10 cellular contexts compared by ENCODE assay signal in the genomic region with DNA sequence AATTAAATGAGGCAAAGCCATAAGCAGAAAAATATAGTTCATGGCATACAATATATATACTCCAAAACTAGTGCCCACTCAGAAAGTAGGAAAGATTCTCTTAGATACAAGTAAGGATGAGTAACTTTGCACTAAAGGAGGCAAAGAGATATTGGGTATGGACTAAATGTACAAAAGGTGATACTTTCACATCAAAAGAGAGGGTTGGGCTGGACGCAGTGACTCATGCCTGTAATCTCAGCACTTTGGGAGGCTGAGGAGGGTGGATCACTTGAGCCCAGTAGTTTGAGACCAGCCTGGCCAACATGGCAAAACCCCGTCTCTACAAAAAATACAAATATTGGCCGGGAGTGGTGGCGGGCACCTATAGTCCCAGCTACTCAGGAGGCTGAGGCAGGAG. TPM values are rescaled to one million over a fixed set of nuclear protein-coding genes. Genes with fewer than 3 reads are reported as not detected.
DNase-seq lines count a peak whose midpoint lies in the region; ATAC-seq and TF ChIP-seq lines count a peak whose summit lies in the region.
"Had no signal": no experiment of that assay in that cellular context is flagged by ENCODE, and none has a peak within 500 bp of the region (broad histone marks: within the 10 kb centered on the region; RNA-seq: fewer than 3 reads in every experiment).

No MANE protein-coding gene starts in this region.

- H3K4me1 Mint-ChIP-seq in activated B cell treated with CpG ODN at 0.5 μM for 24 hours, result peaks cover 67% of the 10 kb centered on the region
- peaks cover 90% of the 10 kb centered on the region for H3K4me1 Mint-ChIP-seq in stimulated activated naive CD8-positive, alpha-beta T cell treated with anti-CD3 and anti-CD28 coated beads, Interleukin-15, Interleukin-2, amounts not matched to agents 100 ng/mL and 50 ng/mL, for 24 hours (ENCODE audit: low read depth)

- peak overlapping the region; percentile 59 for H3K27ac Mint-ChIP-seq in activated B cell treated with CpG ODN at 0.5 μM for 24 hours
- peak overlapping the region; percentile 78 for H3K27ac Mint-ChIP-seq in stimulated activated naive CD8-positive, alpha-beta T cell treated with anti-CD3 and anti-CD28 coated beads, Interleukin-15, Interleukin-2, amounts not matched to agents 100 ng/mL and 50 ng/mL, for 24 hours

- TF ChIP-seq CTCF in activated B cell treated with CpG ODN at 0.5 μM for 24 hours (IDR thresholded peaks at IDR 0.05) (no peak), gastroesophageal sphincter (IDR thresholded peaks at IDR 0.05) (no peak)

- CTCF ChIA-PET in activated B cell treated with CpG ODN at 0.5 μM for 24 hours (lab: Charles Lee), result interaction anchor here (2.4 to 3.3 kb wide), 3 partner anchors 11 to 468 kb away, joined by 7 to 26 read pairs (median 10); no protein-coding TSS in a partner anchor

- no peak overlapping the region for H3K4me3 ChIP-seq in gastroesophageal sphincter

- H3K27me3 ChIP-seq in gastroesophageal sphincter, result no peaks in the 10 kb centered on the region

- no peaks in the 10 kb centered on the region for H3K27me3 Mint-ChIP-seq in activated B cell treated with CpG ODN at 0.5 μM for 24 hours
- H3K27me3 Mint-ChIP-seq in stimulated activated naive CD8-positive, alpha-beta T cell treated with anti-CD3 and anti-CD28 coated beads, Interleukin-15, Interleukin-2, amounts not matched to agents 100 ng/mL and 50 ng/mL, for 24 hours, result no peaks in the 10 kb centered on the region

- DNase-seq in NK-92 treated with Interleukin-12 subunit alpha and Interleukin-12 subunit beta, amount 100 ng/mL, for 24 hours (lab: John Stamatoyannopoulos, UW), result peak; percentile 21
- DNase-seq in NK-92 (lab: John Stamatoyannopoulos, UW; ENCODE audit: unreplicated experiment), result no peak
- DNase-seq in activated B cell treated with CpG ODN at 0.5 μM for 24 hours, result no peak
- no peak for DNase-seq in kidney tubule cell (ENCODE audit: low spot score)
- no peak for DNase-seq in ACHN
- DNase-seq: 8988T, Kasumi-1 had no signal

- in situ Hi-C loops in ACHN (cut with HindIII; ENCODE audit: low pct_ligation_motif_present, low pct_unique_long_range_greater_than_20kb, low sequenced_read_pairs), result no loop called here

- TF ChIP-seq EP300 in gastroesophageal sphincter (IDR thresholded peaks at IDR 0.05), result no peak

- no peaks in the 10 kb centered on the region for H3K9me3 ChIP-seq in gastroesophageal sphincter

- TF ChIP-seq POLR2A in gastroesophageal sphincter (IDR thresholded peaks at IDR 0.05), result no peak

- H3K36me3 Mint-ChIP-seq in activated B cell treated with CpG ODN at 0.5 μM for 24 hours (ENCODE audit: low read depth), result peaks cover 53% of the 10 kb centered on the region
- H3K36me3 Mint-ChIP-seq in stimulated activated naive CD8-positive, alpha-beta T cell treated with anti-CD3 and anti-CD28 coated beads, Interleukin-15, Interleukin-2, amounts not matched to agents 100 ng/mL and 50 ng/mL, for 24 hours (ENCODE audit: low read depth), result peaks cover 82% of the 10 kb centered on the region

- WGBS in gastroesophageal sphincter (ENCODE audit: low coverage in 1 of 2), 2 donors, result 91 to 100% methylated on average over 1 to 4 of the region's 4 CpGs

- no peak overlapping the region for H3K4me3 Mint-ChIP-seq in activated B cell treated with CpG ODN at 0.5 μM for 24 hours
- no peak overlapping the region for H3K4me3 Mint-ChIP-seq in stimulated activated naive CD8-positive, alpha-beta T cell treated with anti-CD3 and anti-CD28 coated beads, Interleukin-15, Interleukin-2, amounts not matched to agents 100 ng/mL and 50 ng/mL, for 24 hours

- H3K4me1 ChIP-seq in gastroesophageal sphincter, result peaks cover 3 to 57% (median 14%) of the 10 kb centered on the region in 3 donors

- intact Hi-C loops in activated B cell treated with CpG ODN at 0.5 μM for 24 hours (cut with micrococcal nuclease), result no loop called here

- no peak for ATAC-seq in activated B cell treated with CpG ODN at 0.5 μM for 24 hours (ENCODE audit: low read depth)
- ATAC-seq in gastroesophageal sphincter, result no peak
- no peak for ATAC-seq in HG02852 (IDR thresholded peaks at IDR 0.05; ENCODE audit: unreplicated experiment)

- peak overlapping the region in 3 of 4 donors; percentile 47 to 61 (median 48) for H3K27ac ChIP-seq in gastroesophageal sphincter

- peaks cover 2 to 34% of the 10 kb centered on the region in 2 donors for H3K36me3 ChIP-seq in gastroesophageal sphincter

- POLR2A ChIA-PET in activated B cell treated with CpG ODN at 0.5 μM for 24 hours (lab: Charles Lee), result no interaction called here

- H3K9me3 Mint-ChIP-seq in activated B cell treated with CpG ODN at 0.5 μM for 24 hours, result no peaks in the 10 kb centered on the region
- no peaks in the 10 kb centered on the region for H3K9me3 Mint-ChIP-seq in stimulated activated naive CD8-positive, alpha-beta T cell treated with anti-CD3 and anti-CD28 coated beads, Interleukin-15, Interleukin-2, amounts not matched to agents 100 ng/mL and 50 ng/mL, for 24 hours

RNA-seq across cellular contexts. Expression of gene KYAT3, which starts 6.7 kb away (rescaled TPM):
- total RNA-seq in activated B cell treated with CpG ODN at 0.5 μM for 24 hours (28.5 and 31.2 TPM in 2 replicates), gastroesophageal sphincter (10 to 100 TPM; 20.0 to 30.4 (median 24.9) TPM)

RNA-seq across cellular contexts. Expression of gene RBMXL1, which starts 6.7 kb away (rescaled TPM):
- total RNA-seq in activated B cell treated with CpG ODN at 0.5 μM for 24 hours (25.4 and 27.4 TPM in 2 replicates), gastroesophageal sphincter (10 to 100 TPM; 16.1 to 38.3 (median 20.1) TPM)

RNA-seq across cellular contexts. Expression of gene GBP3, which starts 37.0 kb away (rescaled TPM):
- total RNA-seq in activated B cell treated with CpG ODN at 0.5 μM for 24 hours, result 14.4 and 15.5 TPM in 2 replicates
- total RNA-seq in gastroesophageal sphincter, result 10 to 100 TPM in 3 of 4 donors, 1 to 10 TPM in 1; 8.6 to 26.5 (median 20.7) TPM
